1 cellular context compared by ENCODE assay signal in the genomic region with DNA sequence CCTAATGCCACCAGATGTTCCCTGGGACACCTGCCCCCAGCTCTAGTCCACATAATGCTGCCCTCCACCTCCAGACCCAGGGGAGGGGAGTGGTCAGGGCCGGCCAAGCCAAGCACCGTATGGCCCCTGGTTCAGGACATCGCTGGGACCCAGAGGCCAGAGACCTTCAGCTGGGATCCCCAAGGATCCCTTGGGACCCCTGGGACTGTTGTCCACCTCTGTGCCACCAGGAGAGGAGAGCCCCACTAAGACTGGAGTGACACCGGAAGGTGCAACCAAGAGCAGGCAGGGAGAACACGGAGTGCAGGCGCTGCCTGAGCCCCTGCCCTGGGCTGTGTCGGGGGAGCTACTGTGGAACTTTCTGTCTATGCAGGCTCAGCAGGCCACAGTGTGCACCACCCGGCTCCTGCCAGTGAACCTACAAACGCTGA.
TF ChIP-seq lines count a peak whose summit lies in the region.

No MANE protein-coding gene starts in this region.

TF ChIP-seq in H1, 55 proteins besides CTCF, POLR2A, EP300 and RAD21:
- TF ChIP-seq TAF7 (optimal IDR thresholded peaks at IDR 0.05; ENCODE audit: borderline replicate concordance, low read depth, low read length) (no peak), KDM5A (IDR thresholded peaks at IDR 0.05; ENCODE audit: low read length) (no peak), SIN3A (conservative IDR thresholded peaks at IDR 0.05 in 1 of 2, IDR thresholded peaks at IDR 0.05 in 1 of 2; ENCODE audit: low read depth in 1 of 2, low read length in 2 of 2) (no peak), TCF12 (IDR thresholded peaks at IDR 0.05; ENCODE audit: low read depth, low read length) (no peak), CTBP2 (IDR thresholded peaks at IDR 0.05; ENCODE audit: borderline replicate concordance, insufficient read depth, insufficient read length, low read length) (no peak), RXRA (IDR thresholded peaks at IDR 0.05; ENCODE audit: insufficient read depth, low read depth, low read length) (no peak), CHD1 (IDR thresholded peaks at IDR 0.05; ENCODE audit: low read depth, low read length) (no peak), SP1 (IDR thresholded peaks at IDR 0.05; ENCODE audit: low read depth, low read length) (no peak), SAP30 (IDR thresholded peaks at IDR 0.05; ENCODE audit: insufficient read depth, insufficient replicate concordance, low read length) (no peak), BRCA1 (IDR thresholded peaks at IDR 0.05; ENCODE audit: low read depth, low read length) (no peak), FOSL1 (IDR thresholded peaks at IDR 0.05; ENCODE audit: insufficient read depth, low read depth, low read length) (no peak), BACH1 (IDR thresholded peaks at IDR 0.05; ENCODE audit: low read length) (no peak), MAFK (IDR thresholded peaks at IDR 0.05; ENCODE audit: low read depth, low read length) (no peak), SP4 (IDR thresholded peaks at IDR 0.05; ENCODE audit: low read length) (no peak), JUND (IDR thresholded peaks at IDR 0.05; ENCODE audit: low read length) (no peak), KDM1A (IDR thresholded peaks at IDR 0.05; ENCODE audit: borderline replicate concordance, low read length) (no peak), KDM4A (IDR thresholded peaks at IDR 0.05; ENCODE audit: low read depth, low read length, severe bottlenecking) (no peak)
- TF ChIP-seq, protein P1, sequence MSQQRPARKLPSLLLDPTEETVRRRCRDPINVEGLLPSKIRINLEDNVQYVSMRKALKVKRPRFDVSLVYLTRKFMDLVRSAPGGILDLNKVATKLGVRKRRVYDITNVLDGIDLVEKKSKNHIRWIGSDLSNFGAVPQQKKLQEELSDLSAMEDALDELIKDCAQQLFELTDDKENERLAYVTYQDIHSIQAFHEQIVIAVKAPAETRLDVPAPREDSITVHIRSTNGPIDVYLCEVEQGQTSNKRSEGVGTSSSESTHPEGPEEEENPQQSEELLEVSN (IDR thresholded peaks at IDR 0.05): no peak
